9 cellular contexts compared by ENCODE assay signal in genomic region chr15:98873441-98874218, GRCh38.
DNase-seq lines count a peak whose midpoint lies in the region; ATAC-seq and TF ChIP-seq lines count a peak whose summit lies in the region.
"Had no signal": no experiment of that assay in that cellular context is flagged by ENCODE, and none has a peak within 500 bp of the region (broad histone marks: within the 10 kb centered on the region; RNA-seq: fewer than 3 reads in every experiment).

No MANE protein-coding gene starts in this region.

- peak overlapping the region; percentile 79 for H3K27ac ChIP-seq in brain microvascular endothelial cell
- no peak overlapping the region for H3K27ac ChIP-seq in prostate gland

- ATAC-seq in HG02852 (IDR thresholded peaks at IDR 0.05; ENCODE audit: unreplicated experiment), result no peak

- WGBS in prostate gland, result 44% methylated on average over 12 of the region's 12 CpGs

- DNase-seq in NCI-H82 (lab: John Stamatoyannopoulos, UW), result peak; percentile 63
- DNase-seq in NCI-H82 treated with DMSO at 0.1 percent for 48 hours (lab: John Stamatoyannopoulos, UW; ENCODE audit: unreplicated experiment), result no peak
- no peak for DNase-seq in LNCaP clone FGC (ENCODE audit: low read depth)
- peak; percentile 78 for DNase-seq in brain microvascular endothelial cell
- no peak for DNase-seq in NCI-H2029 (lab: John Stamatoyannopoulos, UW)
- DNase-seq in prostate gland (ENCODE audit: low spot score), result no peak
- DNase-seq: CD4-positive, CD25-positive, alpha-beta regulatory T cell had no signal

- H3K4me3 ChIP-seq in LNCaP clone FGC (ENCODE audit: low read depth, low read length) (no peak overlapping the region), brain microvascular endothelial cell (ENCODE audit: low read depth, low read length) (peak overlapping the region; percentile 27), prostate gland (no peak overlapping the region)

- intact Hi-C loops in prostate gland (cut with DNase I), result no loop called here

- H3K4me3 Mint-ChIP-seq in nephron, result peak overlapping the region in 1 of 3 experiments; percentile 10

- no peaks in the 10 kb centered on the region for H3K27me3 Mint-ChIP-seq in nephron (ENCODE audit: low read depth)

- H3K9me3 Mint-ChIP-seq in nephron, result no peaks in the 10 kb centered on the region
- H3K9me3 Mint-ChIP-seq: CD4-positive, CD25-positive, alpha-beta regulatory T cell had no signal

- TF ChIP-seq CTCF in LNCaP clone FGC (IDR thresholded peaks at IDR 0.05; ENCODE audit: control insufficient read depth, extremely low read depth, insufficient read depth) (peak; percentile 29; the same call in 1 of the 2 replicates), brain microvascular endothelial cell (IDR thresholded peaks at IDR 0.05; ENCODE audit: low read depth, low read length, missing control alignments) (no peak), nephron (IDR thresholded peaks at IDR 0.05; ENCODE audit: unreplicated experiment in 3 of 3) (no peak), prostate gland (IDR thresholded peaks at IDR 0.05) (no peak)

- peaks cover 9% of the 10 kb centered on the region for H3K4me1 ChIP-seq in prostate gland (replicated peaks)

- peaks cover 36% of the 10 kb centered on the region for H3K4me1 Mint-ChIP-seq in nephron

- peak overlapping the region; percentile 11 to 47 (median 33) for H3K27ac Mint-ChIP-seq in nephron

- no peaks in the 10 kb centered on the region for H3K9me3 ChIP-seq in prostate gland

- in situ Hi-C loops in brain microvascular endothelial cell (cut with HindIII; ENCODE audit: low pct_ligation_motif_present, low sequenced_read_pairs), result no loop called here

- no peaks in the 10 kb centered on the region for H3K36me3 ChIP-seq in brain microvascular endothelial cell (replicated peaks)
- H3K36me3 ChIP-seq in prostate gland, result no peaks in the 10 kb centered on the region

- no peaks in the 10 kb centered on the region for H3K27me3 ChIP-seq in brain microvascular endothelial cell (replicated peaks)
- no peaks in the 10 kb centered on the region for H3K27me3 ChIP-seq in prostate gland (replicated peaks; ENCODE audit: insufficient read depth)

- no peak for TF ChIP-seq POLR2A in prostate gland (IDR thresholded peaks at IDR 0.05)

- H3K36me3 Mint-ChIP-seq in nephron (ENCODE audit: low read depth), result no peaks in the 10 kb centered on the region

Comparison
In these comparisons a context has a peak if more than half of its experiments do, and no peak if none do; other contexts are left out.
1. DNase-seq: peak in NCI-H82 (single experiment) and brain microvascular endothelial cell (single experiment); none in NCI-H82 treated with DMSO at 0.1 percent for 48 hours (single experiment), LNCaP clone FGC (single experiment), NCI-H2029 (single experiment) and prostate gland (single experiment).